In genomic region chr17:77088455-77089117, GRCh38 we compare ENCODE assay signal across 1 cellular context.
A peak's percentile ranks its signal among the peaks of the same experiment; 100 is the strongest.
TF ChIP-seq lines count a peak whose summit lies in the region.

No MANE protein-coding gene starts in this region.

TF ChIP-seq in WTC11, 78 proteins besides CTCF, POLR2A, EP300 and RAD21 (continued from another document):
- TF ChIP-seq, protein P1, sequence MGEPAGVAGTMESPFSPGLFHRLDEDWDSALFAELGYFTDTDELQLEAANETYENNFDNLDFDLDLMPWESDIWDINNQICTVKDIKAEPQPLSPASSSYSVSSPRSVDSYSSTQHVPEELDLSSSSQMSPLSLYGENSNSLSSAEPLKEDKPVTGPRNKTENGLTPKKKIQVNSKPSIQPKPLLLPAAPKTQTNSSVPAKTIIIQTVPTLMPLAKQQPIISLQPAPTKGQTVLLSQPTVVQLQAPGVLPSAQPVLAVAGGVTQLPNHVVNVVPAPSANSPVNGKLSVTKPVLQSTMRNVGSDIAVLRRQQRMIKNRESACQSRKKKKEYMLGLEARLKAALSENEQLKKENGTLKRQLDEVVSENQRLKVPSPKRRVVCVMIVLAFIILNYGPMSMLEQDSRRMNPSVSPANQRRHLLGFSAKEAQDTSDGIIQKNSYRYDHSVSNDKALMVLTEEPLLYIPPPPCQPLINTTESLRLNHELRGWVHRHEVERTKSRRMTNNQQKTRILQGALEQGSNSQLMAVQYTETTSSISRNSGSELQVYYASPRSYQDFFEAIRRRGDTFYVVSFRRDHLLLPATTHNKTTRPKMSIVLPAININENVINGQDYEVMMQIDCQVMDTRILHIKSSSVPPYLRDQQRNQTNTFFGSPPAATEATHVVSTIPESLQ (CRISPR knock-in tag; IDR thresholded peaks at IDR 0.05): no peak
- TF ChIP-seq ATF3 (CRISPR knock-in tag; conservative IDR thresholded peaks at IDR 0.05) (no peak), ZNF416 (CRISPR knock-in tag; IDR thresholded peaks at IDR 0.05) (no peak), RORB (CRISPR knock-in tag; IDR thresholded peaks at IDR 0.05) (no peak), FOXJ3 (CRISPR knock-in tag; IDR thresholded peaks at IDR 0.05; ENCODE audit: borderline replicate concordance) (no peak), ZMAT4 (CRISPR knock-in tag; IDR thresholded peaks at IDR 0.05) (no peak), ZNF425 (CRISPR knock-in tag; conservative IDR thresholded peaks at IDR 0.05) (no peak), ZNF396 (CRISPR knock-in tag; IDR thresholded peaks at IDR 0.05; ENCODE audit: borderline replicate concordance) (no peak), USF2 (CRISPR knock-in tag; IDR thresholded peaks at IDR 0.05) (peak; percentile 83), ZNF121 (CRISPR knock-in tag; IDR thresholded peaks at IDR 0.05) (peak; percentile 85; the same call in 1 of the 2 replicates)
